Comparison of ENCODE assay signal across 2 cellular contexts in the genomic region with DNA sequence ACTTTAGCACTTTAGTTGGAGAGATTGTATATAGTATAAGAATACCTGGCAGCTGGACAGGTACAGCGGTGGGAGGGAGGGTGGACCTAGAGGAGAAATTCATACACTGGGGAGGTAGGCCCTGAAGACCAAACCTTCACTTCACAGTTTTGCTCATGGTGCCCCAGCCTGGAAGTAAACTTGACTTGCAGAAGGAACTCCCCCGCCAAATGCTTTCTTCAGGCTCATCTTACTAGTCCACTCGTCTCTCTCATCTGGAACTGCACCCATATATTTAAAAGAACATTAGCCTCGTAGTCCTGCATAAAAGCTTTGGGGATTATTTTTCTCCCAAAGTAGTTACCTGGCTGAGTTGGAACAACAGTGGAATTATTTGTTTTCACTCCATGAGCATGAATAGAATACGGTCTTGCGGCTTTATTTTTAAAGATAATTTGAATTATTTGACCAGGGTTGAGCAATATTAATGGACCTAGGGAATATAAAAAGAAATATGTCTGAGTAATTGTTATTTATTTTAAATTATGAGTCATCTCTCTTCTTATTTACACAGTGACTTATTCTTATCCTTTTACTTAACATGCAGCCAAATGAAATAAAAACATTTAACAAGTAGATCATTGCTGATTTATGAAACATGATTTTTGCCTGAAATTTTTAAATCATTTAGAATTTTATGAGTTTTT.
A peak's percentile ranks its signal among the peaks of the same experiment; 100 is the strongest.
TF ChIP-seq lines count a peak whose summit lies in the region.

No MANE protein-coding gene starts in this region.

TF ChIP-seq in A549, 52 proteins besides CTCF, POLR2A, EP300 and RAD21 (continues in another document):
- TF ChIP-seq BCL3 (IDR thresholded peaks at IDR 0.05) (no peak), CEBPB (IDR thresholded peaks at IDR 0.05) (peak; percentile 76 to 92), SREBF2 (IDR thresholded peaks at IDR 0.05) (no peak), RARB (CRISPR knock-in tag; IDR thresholded peaks at IDR 0.05) (no peak), FOXS1 (CRISPR knock-in tag; IDR thresholded peaks at IDR 0.05) (peak; percentile 89; the same call in 1 of the 2 replicates), RNF2 (IDR thresholded peaks at IDR 0.05; ENCODE audit: borderline replicate concordance, low read depth) (no peak), USF2 (IDR thresholded peaks at IDR 0.05) (no peak), SMC3 (IDR thresholded peaks at IDR 0.05) (no peak), KDM5A (IDR thresholded peaks at IDR 0.05) (no peak), HOXB13 (CRISPR knock-in tag; IDR thresholded peaks at IDR 0.05; ENCODE audit: low read depth) (no peak), EHF (CRISPR knock-in tag; IDR thresholded peaks at IDR 0.05) (no peak), ELK1 (IDR thresholded peaks at IDR 0.05; ENCODE audit: low read depth, low read length) (no peak), CBX8 (IDR thresholded peaks at IDR 0.05) (no peak), HEYL (CRISPR knock-in tag; IDR thresholded peaks at IDR 0.05) (no peak), E2F6 (IDR thresholded peaks at IDR 0.05; ENCODE audit: borderline replicate concordance, low read depth) (no peak), NPAS2 (CRISPR knock-in tag; IDR thresholded peaks at IDR 0.05; ENCODE audit: borderline replicate concordance) (no peak), FOSB (CRISPR knock-in tag; IDR thresholded peaks at IDR 0.05) (no peak), FOSL2 (IDR thresholded peaks at IDR 0.05) (peak; percentile 91), FOSL2 (CRISPR knock-in tag; IDR thresholded peaks at IDR 0.05) (peak; percentile 98), GATA3 (IDR thresholded peaks at IDR 0.05; ENCODE audit: borderline replicate concordance) (peak; percentile 50; the same call in 1 of the 2 replicates), CHD4 (IDR thresholded peaks at IDR 0.05; ENCODE audit: borderline replicate concordance) (no peak), EHMT2 (IDR thresholded peaks at IDR 0.05; ENCODE audit: low read depth) (no peak), MYC (IDR thresholded peaks at IDR 0.05; ENCODE audit: borderline replicate concordance, low read length) (no peak), CHD2 (IDR thresholded peaks at IDR 0.05; ENCODE audit: low read length, partially characterized antibody) (no peak), MAZ (IDR thresholded peaks at IDR 0.05; ENCODE audit: borderline replicate concordance, low read depth, low read length) (no peak), ZSCAN20 (CRISPR knock-in tag; IDR thresholded peaks at IDR 0.05) (no peak), HMGXB4 (CRISPR knock-in tag; IDR thresholded peaks at IDR 0.05; ENCODE audit: borderline replicate concordance) (no peak), HOXA7 (CRISPR knock-in tag; IDR thresholded peaks at IDR 0.05) (no peak), TP53 (CRISPR knock-in tag; IDR thresholded peaks at IDR 0.05) (no peak), KDM1A (IDR thresholded peaks at IDR 0.05; ENCODE audit: low read depth) (no peak)
- TF ChIP-seq, protein P1, sequence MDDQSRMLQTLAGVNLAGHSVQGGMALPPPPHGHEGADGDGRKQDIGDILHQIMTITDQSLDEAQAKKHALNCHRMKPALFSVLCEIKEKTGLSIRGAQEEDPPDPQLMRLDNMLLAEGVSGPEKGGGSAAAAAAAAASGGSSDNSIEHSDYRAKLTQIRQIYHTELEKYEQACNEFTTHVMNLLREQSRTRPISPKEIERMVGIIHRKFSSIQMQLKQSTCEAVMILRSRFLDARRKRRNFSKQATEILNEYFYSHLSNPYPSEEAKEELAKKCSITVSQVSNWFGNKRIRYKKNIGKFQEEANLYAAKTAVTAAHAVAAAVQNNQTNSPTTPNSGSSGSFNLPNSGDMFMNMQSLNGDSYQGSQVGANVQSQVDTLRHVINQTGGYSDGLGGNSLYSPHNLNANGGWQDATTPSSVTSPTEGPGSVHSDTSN (IDR thresholded peaks at IDR 0.05), result no peak

TF ChIP-seq in IMR-90, 13 proteins besides CTCF, POLR2A, EP300 and RAD21:
- TF ChIP-seq ELK1 (IDR thresholded peaks at IDR 0.05; ENCODE audit: borderline replicate concordance, low read depth, low read length) (no peak), FOS (IDR thresholded peaks at IDR 0.05; ENCODE audit: low read depth, low read length) (peak; percentile 85), MAFK (IDR thresholded peaks at IDR 0.05; ENCODE audit: low read depth, low read length) (no peak), MXI1 (IDR thresholded peaks at IDR 0.05; ENCODE audit: borderline replicate concordance, low read depth, low read length) (no peak), RFX5 (IDR thresholded peaks at IDR 0.05; ENCODE audit: low read depth, low read length) (no peak), MAZ (IDR thresholded peaks at IDR 0.05; ENCODE audit: borderline replicate concordance, low read depth, low read length) (no peak), CEBPB (IDR thresholded peaks at IDR 0.05; ENCODE audit: low read depth, low read length) (peak; percentile 89)
